In the genomic region with DNA sequence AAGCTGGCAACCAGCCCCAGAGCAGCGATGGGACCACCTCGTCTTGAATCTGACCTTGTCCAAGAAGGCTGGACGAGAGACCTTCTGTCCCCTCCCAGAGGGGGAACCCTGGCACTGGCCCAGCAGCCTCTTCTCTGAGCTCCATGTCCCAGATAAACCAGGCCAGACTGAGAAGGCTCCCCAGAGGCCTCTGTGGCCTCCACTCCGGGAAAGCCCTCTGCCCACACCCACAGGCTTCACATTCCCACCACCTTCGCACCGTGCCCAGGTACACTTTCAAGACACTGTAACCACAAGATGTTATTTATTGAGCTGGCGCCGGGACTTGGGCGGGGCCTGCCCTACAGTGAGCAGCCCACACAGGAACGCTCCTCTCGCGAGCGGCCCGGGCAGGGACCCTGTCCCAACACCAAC, we compare ENCODE assay signal across 11 cellular contexts. TPM values are rescaled to one million over a fixed set of nuclear protein-coding genes. Genes with fewer than 3 reads are reported as not detected.
DNase-seq lines count a peak whose midpoint lies in the region; ATAC-seq and TF ChIP-seq lines count a peak whose summit lies in the region.
"Had no signal": no experiment of that assay in that cellular context is flagged by ENCODE, and none has a peak within 500 bp of the region (broad histone marks: within the 10 kb centered on the region; RNA-seq: fewer than 3 reads in every experiment).

No MANE protein-coding gene starts in this region.

- H3K9me3 ChIP-seq in Karpas-422 (ENCODE audit: low read length), result peaks cover 4% of the 10 kb centered on the region; the same call in 1 of the 2 replicates

- no peaks in the 10 kb centered on the region for H3K27me3 Mint-ChIP-seq in activated CD8-positive, alpha-beta T cell treated with anti-CD3 and anti-CD28 coated beads, Interleukin-2, amount 10 ng/mL, durations not matched to agents 7 days and 5 days (ENCODE audit: low read depth)
- peaks cover 6% of the 10 kb centered on the region for H3K27me3 Mint-ChIP-seq in glutamatergic neuron (ENCODE audit: unreplicated experiment)

- H3K27ac ChIP-seq in Karpas-422 (ENCODE audit: low read length), result peak overlapping the region; percentile 72
- H3K27ac ChIP-seq: KMS-11, parathyroid adenoma had no signal

- H3K9me2 ChIP-seq in Karpas-422 (replicated peaks; ENCODE audit: insufficient read depth, low read length), result no peaks in the 10 kb centered on the region

- CTCF ChIA-PET in activated CD8-positive, alpha-beta T cell treated with anti-CD3 and anti-CD28 coated beads, Interleukin-2, amount 10 ng/mL, durations not matched to agents 7 days and 5 days (lab: Charles Lee), result interaction anchor here (1.0 to 2.1 kb wide), 6 partner anchors 9 to 230 kb away, joined by 3 to 11 read pairs (median 3); no protein-coding TSS in a partner anchor

- H3K4me1 Mint-ChIP-seq in activated CD8-positive, alpha-beta T cell treated with anti-CD3 and anti-CD28 coated beads, Interleukin-2, amount 10 ng/mL, durations not matched to agents 7 days and 5 days (ENCODE audit: low read depth), result peaks cover 39% of the 10 kb centered on the region
- H3K4me1 Mint-ChIP-seq in glutamatergic neuron (ENCODE audit: low read depth, unreplicated experiment), result peaks cover 14% of the 10 kb centered on the region
- peaks cover 43% of the 10 kb centered on the region for H3K4me1 Mint-ChIP-seq in stimulated activated effector memory CD8-positive, alpha-beta T cell treated with anti-CD3 and anti-CD28 coated beads, Interleukin-12 subunit alpha, Interleukin-12 subunit beta, amount 100 ng/mL, for 72 hours

- H3K27ac Mint-ChIP-seq in activated CD8-positive, alpha-beta T cell treated with anti-CD3 and anti-CD28 coated beads, Interleukin-2, amount 10 ng/mL, durations not matched to agents 7 days and 5 days, result peak overlapping the region; percentile 70
- peak overlapping the region; percentile 43 for H3K27ac Mint-ChIP-seq in glutamatergic neuron (ENCODE audit: unreplicated experiment)
- peak overlapping the region; percentile 91 for H3K27ac Mint-ChIP-seq in stimulated activated effector memory CD8-positive, alpha-beta T cell treated with anti-CD3 and anti-CD28 coated beads, Interleukin-12 subunit alpha, Interleukin-12 subunit beta, amount 100 ng/mL, for 72 hours

- no peaks in the 10 kb centered on the region; the same call in 1 of the 2 replicates for H3K79me2 ChIP-seq in Karpas-422 (ENCODE audit: low read length)

- POLR2A ChIA-PET in activated CD8-positive, alpha-beta T cell treated with anti-CD3 and anti-CD28 coated beads, Interleukin-2, amount 10 ng/mL, durations not matched to agents 7 days and 5 days (lab: Charles Lee), result interaction anchor here (1.0 kb wide), 1 partner anchor 32 kb away, joined by 4 read pairs; no protein-coding TSS in a partner anchor

- no peak overlapping the region for H3K4me2 ChIP-seq in Karpas-422 (ENCODE audit: low read depth, low read length, poor library complexity, severe bottlenecking)
- H3K4me2 ChIP-seq: KMS-11 had no signal

- H3K36me3 Mint-ChIP-seq in activated CD8-positive, alpha-beta T cell treated with anti-CD3 and anti-CD28 coated beads, Interleukin-2, amount 10 ng/mL, durations not matched to agents 7 days and 5 days (ENCODE audit: low read depth), result peaks cover 68% of the 10 kb centered on the region
- H3K36me3 Mint-ChIP-seq in glutamatergic neuron (ENCODE audit: unreplicated experiment), result peaks cover 15% of the 10 kb centered on the region
- H3K36me3 Mint-ChIP-seq in stimulated activated effector memory CD8-positive, alpha-beta T cell treated with anti-CD3 and anti-CD28 coated beads, Interleukin-12 subunit alpha, Interleukin-12 subunit beta, amount 100 ng/mL, for 72 hours, result peaks cover 40% of the 10 kb centered on the region

- H2AFZ ChIP-seq in Karpas-422 (ENCODE audit: low read length), result no peak overlapping the region
- H2AFZ ChIP-seq: parathyroid adenoma had no signal

- DNase-seq in Karpas-422 (no peak), glutamatergic neuron (no peak), SHP77 (lab: John Stamatoyannopoulos, UW) (no peak), NCI-H345 (lab: John Stamatoyannopoulos, UW) (no peak), inferior parietal cortex (ENCODE audit: extremely low spot score) (no peak)
- DNase-seq in activated CD8-positive, alpha-beta T cell treated with anti-CD3 and anti-CD28 coated beads, Interleukin-2, amount 10 ng/mL, durations not matched to agents 7 days and 5 days, result no peak
- no peak for DNase-seq in stimulated activated effector memory CD8-positive, alpha-beta T cell treated with anti-CD3 and anti-CD28 coated beads, Interleukin-12 subunit alpha, Interleukin-12 subunit beta, amount 100 ng/mL, for 72 hours (ENCODE audit: low spot score in 2 of 2)
- DNase-seq: dermis blood vessel endothelial cell, EL had no signal

- peak; percentile 41 for ATAC-seq in activated CD8-positive, alpha-beta T cell treated with anti-CD3 and anti-CD28 coated beads, Interleukin-2, amount 10 ng/mL, durations not matched to agents 7 days and 5 days
- ATAC-seq in stimulated activated effector memory CD8-positive, alpha-beta T cell treated with anti-CD3 and anti-CD28 coated beads, Interleukin-12 subunit alpha, Interleukin-12 subunit beta, amount 100 ng/mL, for 72 hours, result peak; percentile 61

- no peak overlapping the region for H3K4me3 ChIP-seq in Karpas-422 (ENCODE audit: low read length)

- no peak overlapping the region for H3K9ac ChIP-seq in Karpas-422 (ENCODE audit: low read length)
- H3K9ac ChIP-seq: KMS-11, parathyroid adenoma had no signal

- no peak for TF ChIP-seq CTCF in glutamatergic neuron (IDR thresholded peaks at IDR 0.05; ENCODE audit: partially characterized antibody, unreplicated experiment)

- no peak overlapping the region for H3K4me3 Mint-ChIP-seq in activated CD8-positive, alpha-beta T cell treated with anti-CD3 and anti-CD28 coated beads, Interleukin-2, amount 10 ng/mL, durations not matched to agents 7 days and 5 days
- H3K4me3 Mint-ChIP-seq in glutamatergic neuron (ENCODE audit: unreplicated experiment), result no peak overlapping the region
- no peak overlapping the region for H3K4me3 Mint-ChIP-seq in stimulated activated effector memory CD8-positive, alpha-beta T cell treated with anti-CD3 and anti-CD28 coated beads, Interleukin-12 subunit alpha, Interleukin-12 subunit beta, amount 100 ng/mL, for 72 hours

- peaks cover 47% of the 10 kb centered on the region for H3K4me1 ChIP-seq in Karpas-422 (ENCODE audit: low read length)
- H3K4me1 ChIP-seq: parathyroid adenoma had no signal

- peaks cover 21% of the 10 kb centered on the region; the same call in 1 of the 2 replicates for H4K20me1 ChIP-seq in Karpas-422 (ENCODE audit: insufficient read depth, low read depth, low read length)

- H3K27me3 ChIP-seq in Karpas-422 (ENCODE audit: low read length), result no peaks in the 10 kb centered on the region

- peaks cover 25% of the 10 kb centered on the region for H3K36me3 ChIP-seq in Karpas-422 (ENCODE audit: insufficient read depth, low read length)

- H3K9me3 Mint-ChIP-seq in activated CD8-positive, alpha-beta T cell treated with anti-CD3 and anti-CD28 coated beads, Interleukin-2, amount 10 ng/mL, durations not matched to agents 7 days and 5 days (ENCODE audit: insufficient read depth), result no peaks in the 10 kb centered on the region
- H3K9me3 Mint-ChIP-seq in glutamatergic neuron (ENCODE audit: unreplicated experiment), result peaks cover 3% of the 10 kb centered on the region
- no peaks in the 10 kb centered on the region for H3K9me3 Mint-ChIP-seq in stimulated activated effector memory CD8-positive, alpha-beta T cell treated with anti-CD3 and anti-CD28 coated beads, Interleukin-12 subunit alpha, Interleukin-12 subunit beta, amount 100 ng/mL, for 72 hours

RNA-seq across cellular contexts. Expression of a gene that starts 33.2 kb away (rescaled TPM):
- total RNA-seq in Karpas-422 (2014; rRNA removed; shearing (Covaris generic); ENCODE audit: low replicate concordance), result 0.11 TPM in 1 of 2 replicates, not detected in the other
- total RNA-seq in activated CD8-positive, alpha-beta T cell treated with anti-CD3 and anti-CD28 coated beads, Interleukin-2, amount 10 ng/mL, durations not matched to agents 7 days and 5 days, result 100 to 1,000 TPM; 110 to 112 TPM
- total RNA-seq in glutamatergic neuron (ENCODE audit: unreplicated experiment), result 3.1 TPM

RNA-seq across cellular contexts. Expression of a gene that starts 35.9 kb away (rescaled TPM):
- total RNA-seq in Karpas-422 (2014; rRNA removed; shearing (Covaris generic); ENCODE audit: low replicate concordance), result 261 and 285 TPM in 2 replicates
- total RNA-seq in activated CD8-positive, alpha-beta T cell treated with anti-CD3 and anti-CD28 coated beads, Interleukin-2, amount 10 ng/mL, durations not matched to agents 7 days and 5 days, result 1 to 10 TPM; 2.1 to 2.2 TPM
- total RNA-seq in glutamatergic neuron (ENCODE audit: unreplicated experiment), result 42.0 TPM

Comparison
In these comparisons a context has a peak if more than half of its experiments do, and no peak if none do; other contexts are left out.
1. RNA of a gene that starts 33.2 kb away (total RNA-seq): 110 to 112 TPM in activated CD8-positive, alpha-beta T cell treated with anti-CD3 and anti-CD28 coated beads, Interleukin-2, amount 10 ng/mL, durations not matched to agents 7 days and 5 days; 3.1 TPM in glutamatergic neuron (single experiment) and 0.11 TPM in Karpas-422; every median in the first group is over 10 times any median in the second.
2. RNA of a gene that starts 35.9 kb away (total RNA-seq): 261 to 285 TPM in Karpas-422 and 42.0 TPM in glutamatergic neuron (single experiment); 2.1 to 2.2 TPM in activated CD8-positive, alpha-beta T cell treated with anti-CD3 and anti-CD28 coated beads, Interleukin-2, amount 10 ng/mL, durations not matched to agents 7 days and 5 days; every median in the first group is over 10 times any median in the second.
3. Peak in every context shown above with its lines, with median percentiles within 50 percentile points of each other: H3K27ac Mint-ChIP-seq.